8 cellular contexts compared by ENCODE assay signal in the genomic region with DNA sequence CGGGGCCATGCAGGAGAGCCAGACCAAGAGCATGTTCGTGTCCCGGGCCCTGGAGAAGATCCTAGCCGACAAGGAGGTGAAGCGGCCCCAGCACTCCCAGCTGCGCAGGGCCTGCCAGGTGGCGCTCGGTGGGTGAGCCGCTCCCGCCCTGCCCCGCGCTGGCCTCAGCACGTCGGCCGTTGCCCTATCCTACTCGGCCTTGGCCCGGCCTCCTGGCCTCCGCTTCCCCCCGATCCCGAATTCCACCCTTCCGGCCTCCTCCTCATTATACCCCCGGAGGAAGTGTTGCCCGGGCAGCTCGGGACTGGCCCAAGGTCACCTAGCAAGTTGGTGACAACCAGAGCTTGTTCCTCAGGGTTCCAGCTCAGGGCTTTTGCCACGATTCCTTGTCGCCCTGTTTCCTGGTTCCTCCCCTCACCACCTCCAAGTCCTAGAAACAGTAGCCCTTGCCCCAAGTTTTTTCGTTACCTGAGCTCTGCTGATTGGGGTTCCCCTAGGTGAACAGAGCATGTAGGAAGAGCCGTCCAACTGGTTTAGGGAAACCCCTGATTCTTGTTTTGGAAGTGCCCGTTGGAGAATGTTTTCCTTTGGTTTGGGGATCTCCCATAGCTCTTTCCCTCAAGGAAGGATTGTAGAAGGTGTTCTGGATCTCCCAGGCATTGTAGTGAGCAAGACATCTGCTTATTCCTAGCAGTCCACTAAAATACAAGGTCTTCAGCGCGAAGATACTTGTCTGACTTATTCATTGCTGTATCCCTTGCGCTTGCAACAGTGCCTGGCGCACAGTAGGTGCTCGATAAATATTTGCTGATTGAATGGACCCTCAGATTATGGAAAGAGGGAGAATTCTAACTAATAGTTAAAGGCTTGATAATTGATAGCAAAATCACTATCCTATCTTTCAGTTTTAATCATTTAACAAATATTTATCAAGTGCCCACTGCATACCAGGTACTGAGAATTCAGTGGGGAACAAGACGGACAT. TPM values are rescaled to one million over a fixed set of nuclear protein-coding genes. Genes with fewer than 3 reads are reported as not detected.
DNase-seq lines count a peak whose midpoint lies in the region; ATAC-seq, FAIRE-seq and TF ChIP-seq lines count a peak whose summit lies in the region.

No MANE protein-coding gene starts in this region.

- H3K4me1 ChIP-seq in breast epithelium (peaks cover 0 to 10% of the 10 kb centered on the region in 2 donors), keratinocyte (ENCODE audit: control insufficient read depth, extremely low read depth, insufficient read depth, low read length) (peaks cover 19% of the 10 kb centered on the region)

- TF ChIP-seq CTCF in breast epithelium (IDR thresholded peaks at IDR 0.05): no peak
- TF ChIP-seq CTCF in keratinocyte (optimal IDR thresholded peaks at IDR 0.05 in 1 of 3, IDR thresholded peaks at IDR 0.05 in 1 of 3, conservative IDR thresholded peaks at IDR 0.05 in 1 of 3; ENCODE audit: extremely low read depth in 1 of 3, insufficient read depth in 2 of 3, low read length in 3 of 3): peak in 1 of 3 experiments; percentile 18

- H2AFZ ChIP-seq in keratinocyte (ENCODE audit: control insufficient read depth, low read length): peak overlapping the region; percentile 1

- H3K9me3 ChIP-seq in breast epithelium (no peaks in the 10 kb centered on the region), keratinocyte (ENCODE audit: control insufficient read depth, low read depth, low read length) (no peaks in the 10 kb centered on the region)

- ATAC-seq in HG02973 (IDR thresholded peaks at IDR 0.05; ENCODE audit: unreplicated experiment) (peak; percentile 33), GM19328 (IDR thresholded peaks at IDR 0.05; ENCODE audit: unreplicated experiment) (no peak)

- H3K27ac ChIP-seq in breast epithelium (peak overlapping the region; percentile 98 to 100), keratinocyte (ENCODE audit: control insufficient read depth, insufficient read depth, low read length) (peak overlapping the region; percentile 86)

- intact Hi-C loops in breast epithelium (cut with DNase I; ENCODE audit: low total_unique reads): no loop called here

- TF ChIP-seq POLR2A in breast epithelium (IDR thresholded peaks at IDR 0.05): no peak

- H3K9ac ChIP-seq in keratinocyte (ENCODE audit: control insufficient read depth, extremely low read depth, insufficient read depth, low read length): peak overlapping the region; percentile 87

- H3K4me3 ChIP-seq in breast epithelium (peak overlapping the region; percentile 80 to 100 (median 96)), keratinocyte (ENCODE audit: control insufficient read depth in 2 of 3, extremely low read depth in 1 of 3, insufficient read depth in 2 of 3, low read depth in 1 of 3, low read length in 3 of 3) (peak overlapping the region; percentile 60 to 95 (median 73))

- no peaks in the 10 kb centered on the region for H3K36me3 ChIP-seq in breast epithelium
- H3K36me3 ChIP-seq in keratinocyte (ENCODE audit: control insufficient read depth in 2 of 2, extremely low read depth in 1 of 2, insufficient read depth in 2 of 2, low read length in 2 of 2): no peaks in the 10 kb centered on the region

- H4K20me1 ChIP-seq in keratinocyte (ENCODE audit: control insufficient read depth, extremely low read depth, insufficient read depth, low read length): peaks cover 3% of the 10 kb centered on the region

- no peaks in the 10 kb centered on the region for H3K27me3 ChIP-seq in breast epithelium
- H3K27me3 ChIP-seq in keratinocyte (ENCODE audit: control insufficient read depth, extremely low read depth, insufficient read depth, low read length): no peaks in the 10 kb centered on the region

- H3K79me2 ChIP-seq in keratinocyte (ENCODE audit: control insufficient read depth, insufficient read depth, low read length): peaks cover 53% of the 10 kb centered on the region

- dilution Hi-C loops in keratinocyte (cut with MboI; ENCODE audit: extremely low pct_ligation_motif_present, low sequenced_read_pairs): loop anchor here (25.0 kb wide), 1 partner anchor 260 kb away; no protein-coding TSS in a partner anchor

- FAIRE-seq in keratinocyte (lab: Jason Lieb, UNC): no peak

- peak overlapping the region; percentile 94 for H3K4me2 ChIP-seq in keratinocyte (ENCODE audit: control insufficient read depth, extremely low read depth, insufficient read depth, low read depth, low read length)

- H3K9me1 ChIP-seq in keratinocyte (ENCODE audit: control insufficient read depth, extremely low read depth, insufficient read depth, low read length): no peaks in the 10 kb centered on the region

- peak; percentile 20 for DNase-seq in stimulated activated CD8-positive, alpha-beta memory T cell treated with anti-CD3 and anti-CD28 coated beads, Interleukin-12 subunit alpha, Interleukin-12 subunit beta, amount 100 ng/mL, for 24 hours (ENCODE audit: extremely low read depth)
- DNase-seq in stimulated activated CD8-positive, alpha-beta memory T cell treated with anti-CD3 and anti-CD28 coated beads, Interleukin-4, amount 100 ng/mL, for 48 hours: no peak
- DNase-seq in NCI-H460 (ENCODE audit: extremely low read depth, low read depth) (peak; percentile 24), breast epithelium (ENCODE audit: low spot score in 2 of 2) (peak in 1 of 2 donors; percentile 55), keratinocyte (ENCODE audit: low read depth, low spot score) (no peak)
- DNase-seq in stimulated activated naive CD4-positive, alpha-beta T cell treated with Interleukin-2 at 50 U/mL for 16 hours (lab: John Stamatoyannopoulos, UW): peak; percentile 61

RNA-seq across cellular contexts. Expression of a gene that starts 0.7 kb away (rescaled TPM):
- total RNA-seq in NCI-H460 (2014; rRNA removed; shearing (Covaris generic)): 44.4 and 51.0 TPM in 2 replicates
- polyA plus RNA-seq in NCI-H460 (2014; cell fraction: nucleus; rRNA removed): 25.6 and 43.8 TPM in 2 replicates
- 10 to 100 TPM; 37.1 to 61.6 (median 42.3) TPM for total RNA-seq in breast epithelium
- polyA plus RNA-seq in keratinocyte: 14.8 to 19.2 TPM (median 16.0 TPM) in 3 replicates
- 14.3 TPM for polyA plus RNA-seq in keratinocyte (2011; ENCODE audit: low read depth)
- polyA plus RNA-seq in keratinocyte (2011; cell fraction: cytosol; rRNA removed): 9.2 and 13.4 TPM in 2 replicates
- polyA plus RNA-seq in keratinocyte (2011; cell fraction: nucleus; rRNA removed): 19.7 and 23.6 TPM in 2 replicates
- 11.0 and 13.2 TPM in 2 replicates for polyA plus RNA-seq in keratinocyte (2012; ENCODE audit: low replicate concordance)
- polyA minus RNA-seq in keratinocyte: 28.4 to 76.2 TPM (median 39.1 TPM) in 3 replicates
- 19.6 TPM for polyA minus RNA-seq in keratinocyte (2011; cell fraction: cytosol; rRNA and poly(A)+ RNA removed)
- 36.6 and 52.2 TPM in 2 replicates for polyA minus RNA-seq in keratinocyte (2011; cell fraction: nucleus; rRNA and poly(A)+ RNA removed)

Comparison
In these comparisons a context has a peak if more than half of its experiments do, and no peak if none do; other contexts are left out.
1. DNase-seq: peak in stimulated activated CD8-positive, alpha-beta memory T cell treated with anti-CD3 and anti-CD28 coated beads, Interleukin-12 subunit alpha, Interleukin-12 subunit beta, amount 100 ng/mL, for 24 hours (single experiment), NCI-H460 (single experiment) and stimulated activated naive CD4-positive, alpha-beta T cell treated with Interleukin-2 at 50 U/mL for 16 hours (single experiment); none in stimulated activated CD8-positive, alpha-beta memory T cell treated with anti-CD3 and anti-CD28 coated beads, Interleukin-4, amount 100 ng/mL, for 48 hours (single experiment) and keratinocyte (single experiment).